In genomic region chr15:66293419-66294156, GRCh38 we compare ENCODE assay signal across 8 cellular contexts. TPM values are rescaled to one million over a fixed set of nuclear protein-coding genes. Genes with fewer than 3 reads are reported as not detected.
DNase-seq lines count a peak whose midpoint lies in the region; ATAC-seq and TF ChIP-seq lines count a peak whose summit lies in the region.

DIS3L (plus strand) TSS chr15:66293568; CDS start chr15:66293597, 29 bp downstream.

- H3K4me3 ChIP-seq in BLaER1: peak within 1 kb of the TSS; percentile 77
- peak within 1 kb of the TSS; percentile 62 for H3K4me3 ChIP-seq in fibroblast of pulmonary artery (replicated peaks; ENCODE audit: low read depth, low read length)
- peak within 1 kb of the TSS; percentile 67 for H3K4me3 ChIP-seq in neural cell (ENCODE audit: low read length)
- H3K4me3 ChIP-seq in stomach smooth muscle (ENCODE audit: low read length in 2 of 2): peak within 1 kb of the TSS; percentile 83 to 85

- peak within 1 kb of the TSS; percentile 98 for H3K27ac ChIP-seq in BLaER1
- peak within 1 kb of the TSS; percentile 63 for H3K27ac ChIP-seq in neural cell (ENCODE audit: low read length)
- peak within 1 kb of the TSS; percentile 80 for H3K27ac ChIP-seq in stomach smooth muscle (ENCODE audit: low read length)

- peak within 1 kb of the TSS; percentile 94 for H3K4me2 ChIP-seq in BLaER1
- peak within 1 kb of the TSS; percentile 88 for H3K4me2 ChIP-seq in neural cell (ENCODE audit: low read length)

- TF ChIP-seq RAD21 in neural cell (conservative IDR thresholded peaks at IDR 0.05): no peak

- H3K36me3 ChIP-seq in BLaER1: peaks cover 21% of the 10 kb centered on the region
- H3K36me3 ChIP-seq in neural cell (ENCODE audit: insufficient read depth, low read length): no peaks in the 10 kb centered on the region
- peaks cover 0 to under 1% of the 10 kb centered on the region in 2 donors for H3K36me3 ChIP-seq in stomach smooth muscle (ENCODE audit: control insufficient read depth in 2 of 2, insufficient read depth in 2 of 2, low read length in 2 of 2)

- H3K4me1 ChIP-seq in BLaER1: peaks cover 52% of the 10 kb centered on the region
- peaks cover 26% of the 10 kb centered on the region for H3K4me1 ChIP-seq in stomach smooth muscle (ENCODE audit: control insufficient read depth, insufficient read depth, low read length)

- H4K20me1 ChIP-seq in BLaER1 (no peaks in the 10 kb centered on the region), neural cell (ENCODE audit: insufficient read depth) (no peaks in the 10 kb centered on the region)

- H3K4me3 Mint-ChIP-seq in activated T-helper 17 cell treated with anti-CD3 and anti-CD28 coated beads, Interleukin-2, amount 50 U/mL, for 72 hours: peak within 1 kb of the TSS; percentile 92

- no peaks in the 10 kb centered on the region for H3K9me3 Mint-ChIP-seq in activated T-helper 17 cell treated with anti-CD3 and anti-CD28 coated beads, Interleukin-2, amount 50 U/mL, for 72 hours

- H3K9me3 ChIP-seq in BLaER1 (no peaks in the 10 kb centered on the region), neural cell (ENCODE audit: low read length) (no peaks in the 10 kb centered on the region), stomach smooth muscle (ENCODE audit: control insufficient read depth in 2 of 2, low read length in 2 of 2) (no peaks in the 10 kb centered on the region)

- TF ChIP-seq EP300 in neural cell (conservative IDR thresholded peaks at IDR 0.05; ENCODE audit: poor library complexity, severe bottlenecking): no peak

- DNase-seq in GM19238 (ENCODE audit: insufficient read length, low spot score): peak; percentile 70
- DNase-seq in RPMI7951 (ENCODE audit: low read depth): peak; percentile 62
- peak; percentile 39 for DNase-seq in fibroblast of pulmonary artery (ENCODE audit: low read depth)

- H3K4me1 Mint-ChIP-seq in activated T-helper 17 cell treated with anti-CD3 and anti-CD28 coated beads, Interleukin-2, amount 50 U/mL, for 72 hours: peaks cover 26% of the 10 kb centered on the region

- TF ChIP-seq CTCF in fibroblast of pulmonary artery (IDR thresholded peaks at IDR 0.05; ENCODE audit: low read length, missing control alignments): no peak
- no peak for TF ChIP-seq CTCF in neural cell (IDR thresholded peaks at IDR 0.05; ENCODE audit: poor library complexity, severe bottlenecking)

- no peaks in the 10 kb centered on the region for H3K9me2 ChIP-seq in neural cell (ENCODE audit: insufficient read depth, low read length)

- no peaks in the 10 kb centered on the region for H3K27me3 Mint-ChIP-seq in activated T-helper 17 cell treated with anti-CD3 and anti-CD28 coated beads, Interleukin-2, amount 50 U/mL, for 72 hours

- H2AFZ ChIP-seq in neural cell (ENCODE audit: low read depth, low read length): peak within 1 kb of the TSS; percentile 66

- peaks cover 18% of the 10 kb centered on the region for H3K36me3 Mint-ChIP-seq in activated T-helper 17 cell treated with anti-CD3 and anti-CD28 coated beads, Interleukin-2, amount 50 U/mL, for 72 hours (ENCODE audit: low read depth)

- no peaks in the 10 kb centered on the region for H3K27me3 ChIP-seq in BLaER1
- H3K27me3 ChIP-seq in neural cell (ENCODE audit: insufficient read depth, low read depth, low read length): no peaks in the 10 kb centered on the region
- no peaks in the 10 kb centered on the region for H3K27me3 ChIP-seq in stomach smooth muscle (ENCODE audit: control insufficient read depth in 1 of 2, insufficient read depth in 2 of 2, low read length in 2 of 2)

- peaks cover 3% of the 10 kb centered on the region for H3K79me2 ChIP-seq in neural cell (replicated peaks; ENCODE audit: insufficient read depth, low read length)

- peak within 1 kb of the TSS; percentile 97 for H3K27ac Mint-ChIP-seq in activated T-helper 17 cell treated with anti-CD3 and anti-CD28 coated beads, Interleukin-2, amount 50 U/mL, for 72 hours

- peak; percentile 60 for ATAC-seq in HG03439 (IDR thresholded peaks at IDR 0.05; ENCODE audit: unreplicated experiment)
- peak; percentile 82 for ATAC-seq in activated T-helper 17 cell treated with anti-CD3 and anti-CD28 coated beads, Interleukin-2, amount 50 U/mL, for 72 hours (replicated peaks)

- H3F3A ChIP-seq in neural cell (ENCODE audit: insufficient read depth, low read length, poor library complexity, severe bottlenecking): no peaks in the 10 kb centered on the region

- H3K9ac ChIP-seq in BLaER1 (peak within 1 kb of the TSS; percentile 95), neural cell (ENCODE audit: low read length) (peak within 1 kb of the TSS; percentile 72), stomach smooth muscle (ENCODE audit: low read length in 2 of 2) (peak within 1 kb of the TSS; percentile 94)

TF ChIP-seq in neural cell, 6 proteins besides CTCF, POLR2A, EP300 and RAD21:
- peak; percentile 43 for TF ChIP-seq POLR2AphosphoS5 (IDR thresholded peaks at IDR 0.05)
- no peak for TF ChIP-seq EZH2 (IDR thresholded peaks at IDR 0.05; ENCODE audit: borderline replicate concordance, insufficient read depth, low read length, poor library complexity, severe bottlenecking)
- no peak for TF ChIP-seq REST (IDR thresholded peaks at IDR 0.05; ENCODE audit: borderline replicate concordance)
- TF ChIP-seq MXI1 (conservative IDR thresholded peaks at IDR 0.05; ENCODE audit: poor library complexity, severe bottlenecking): peak; percentile 55
- peak; percentile 63 for TF ChIP-seq TAF1 (IDR thresholded peaks at IDR 0.05; ENCODE audit: low read depth)
- no peak for TF ChIP-seq SMC3 (conservative IDR thresholded peaks at IDR 0.05; ENCODE audit: poor library complexity)
TF ChIP-seq in neural cell: peak in this region for 3.

RNA-seq across cellular contexts. Expression of gene DIS3L, which starts in this region (rescaled TPM):
- total RNA-seq in RPMI7951 (2014; rRNA removed; shearing (Covaris generic)): 10.5 and 18.7 TPM in 2 replicates
- total RNA-seq in activated T-helper 17 cell treated with anti-CD3 and anti-CD28 coated beads, Interleukin-2, amount 50 U/mL, for 72 hours: 10 to 100 TPM; 14.6 to 34.4 TPM
- 9.9 and 16.8 TPM in 2 replicates for polyA plus RNA-seq in neural cell
- 25.8 and 27.9 TPM in 2 replicates for polyA minus RNA-seq in neural cell

Comparison
In these comparisons a context has a peak if more than half of its experiments do, and no peak if none do; other contexts are left out.
1. Peak in every context shown above with its lines: DNase-seq, ATAC-seq, H3K4me3 ChIP-seq and H3K27ac ChIP-seq.